ENCODE assay signal across 8 cellular contexts in the genomic region with DNA sequence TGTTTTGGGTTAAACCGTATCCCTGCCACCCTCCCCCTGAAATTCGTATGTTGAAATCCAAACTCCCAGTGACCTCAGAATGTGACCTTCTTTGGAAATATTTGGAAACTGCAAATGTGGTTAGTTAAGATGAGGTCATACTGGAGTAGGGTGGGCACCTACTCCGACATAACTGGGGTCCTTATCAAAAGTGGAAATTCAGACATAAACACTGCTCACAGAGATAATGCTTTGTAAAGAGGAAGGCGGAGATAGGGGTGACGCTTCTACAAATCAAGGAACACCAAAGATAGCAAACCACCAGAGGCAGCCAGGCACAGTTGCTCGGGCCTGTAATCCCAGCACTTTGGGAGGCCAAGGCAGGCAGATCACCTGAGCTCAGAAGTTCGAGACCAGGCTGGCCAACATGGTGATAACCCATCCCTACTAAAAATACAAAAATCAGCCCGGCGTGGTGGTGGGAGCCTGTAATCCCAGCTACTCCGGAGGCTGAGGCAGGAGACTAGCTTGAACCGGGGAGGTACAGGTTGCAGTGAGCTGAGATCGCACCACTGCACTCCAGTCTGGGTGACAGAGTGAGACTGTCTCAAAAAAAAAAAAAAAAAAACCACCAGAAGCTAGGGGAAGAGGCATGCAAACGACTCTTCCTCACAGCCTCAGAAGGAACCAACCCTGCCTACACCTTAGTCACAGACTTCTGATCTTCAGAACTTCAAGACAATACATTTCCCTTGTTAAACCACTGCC. TPM values are rescaled to one million over a fixed set of nuclear protein-coding genes. Genes with fewer than 3 reads are reported as not detected.
DNase-seq lines count a peak whose midpoint lies in the region; ATAC-seq, FAIRE-seq and TF ChIP-seq lines count a peak whose summit lies in the region.

No MANE protein-coding gene starts in this region.

- H3K9me3 ChIP-seq in AG04450 (ENCODE audit: control insufficient read depth, insufficient read depth, low read length) = peaks cover 3% of the 10 kb centered on the region

- TF ChIP-seq CTCF in AG04450 (IDR thresholded peaks at IDR 0.05; ENCODE audit: low read depth, low read length) (no peak), osteocyte (IDR thresholded peaks at IDR 0.05) (no peak), foreskin keratinocyte (conservative IDR thresholded peaks at IDR 0.05) (no peak)

- ATAC-seq in GM19463 (IDR thresholded peaks at IDR 0.05; ENCODE audit: unreplicated experiment) (peak; percentile 51), foreskin keratinocyte (no peak)

- no peaks in the 10 kb centered on the region for H3K9me3 Mint-ChIP-seq in activated T-helper 2 cell treated with anti-CD3 and anti-CD28 coated beads, Interferon-gamma antibody, Interleukin-2, Interleukin-4, amounts not matched to agents 10 μg/mL and 5 μg/mL and 100 μg/mL, durations not matched to agents 14 hours and 24 hours and 36 hours
- peaks cover 3% of the 10 kb centered on the region for H3K9me3 Mint-ChIP-seq in osteocyte (ENCODE audit: unreplicated experiment)

- no peak for FAIRE-seq in HTR-8/SVneo (lab: Jason Lieb, UNC)

- H3K27me3 ChIP-seq in AG04450 (ENCODE audit: control insufficient read depth, insufficient read depth, low read length) (no peaks in the 10 kb centered on the region), foreskin keratinocyte (no peaks in the 10 kb centered on the region)

- intact Hi-C loops in activated T-helper 2 cell treated with anti-CD3 and anti-CD28 coated beads, Interferon-gamma antibody, Interleukin-2, Interleukin-4, amounts not matched to agents 10 μg/mL and 5 μg/mL and 100 μg/mL, durations not matched to agents 14 hours and 24 hours and 36 hours (cut with micrococcal nuclease) = loop anchor here (5.0 kb wide), 1 partner anchor 37 kb away; no protein-coding TSS in a partner anchor

- H3K4me3 Mint-ChIP-seq in activated T-helper 2 cell treated with anti-CD3 and anti-CD28 coated beads, Interferon-gamma antibody, Interleukin-2, Interleukin-4, amounts not matched to agents 10 μg/mL and 5 μg/mL and 100 μg/mL, durations not matched to agents 14 hours and 24 hours and 36 hours (ENCODE audit: low read depth) = no peak overlapping the region
- no peak overlapping the region for H3K4me3 Mint-ChIP-seq in osteocyte (ENCODE audit: unreplicated experiment)

- CTCF ChIA-PET in AG04450 (lab: Charles Lee) = interaction anchor here (0.7 kb wide), 1 partner anchor 9 kb away, joined by 4 read pairs; no protein-coding TSS in a partner anchor

- no peaks in the 10 kb centered on the region for H3K27me3 Mint-ChIP-seq in activated T-helper 2 cell treated with anti-CD3 and anti-CD28 coated beads, Interferon-gamma antibody, Interleukin-2, Interleukin-4, amounts not matched to agents 10 μg/mL and 5 μg/mL and 100 μg/mL, durations not matched to agents 14 hours and 24 hours and 36 hours (ENCODE audit: low read depth)
- H3K27me3 Mint-ChIP-seq in osteocyte (ENCODE audit: unreplicated experiment) = no peaks in the 10 kb centered on the region

- H3K4me1 ChIP-seq in foreskin keratinocyte = peaks cover 15% of the 10 kb centered on the region

- DNase-seq in AG04450 (ENCODE audit: low read depth, low spot score) (peak; percentile 70), HTR-8/SVneo (ENCODE audit: insufficient read length, low spot score) (peak; percentile 39), osteocyte (ENCODE audit: extremely low spot score, unreplicated experiment) (no peak), foreskin keratinocyte (no peak), RPMI8226 (no peak), NCI-H1105 (lab: John Stamatoyannopoulos, UW) (no peak)
- DNase-seq in activated T-helper 2 cell treated with anti-CD3 and anti-CD28 coated beads, Interferon-gamma antibody, Interleukin-2, Interleukin-4, amounts not matched to agents 10 μg/mL and 5 μg/mL and 100 μg/mL, durations not matched to agents 14 hours and 24 hours and 36 hours (ENCODE audit: low spot score) = no peak

- POLR2A ChIA-PET in AG04450 (lab: Yijun Ruan, JAX) = interaction anchor here (0.7 to 1.4 kb wide), 3 partner anchors 13 to 45 kb away, joined by 3 to 6 read pairs (median 4); no protein-coding TSS in a partner anchor

- H3K4me1 Mint-ChIP-seq in activated T-helper 2 cell treated with anti-CD3 and anti-CD28 coated beads, Interferon-gamma antibody, Interleukin-2, Interleukin-4, amounts not matched to agents 10 μg/mL and 5 μg/mL and 100 μg/mL, durations not matched to agents 14 hours and 24 hours and 36 hours (ENCODE audit: low read depth) = peaks cover 33% of the 10 kb centered on the region
- peaks cover 34% of the 10 kb centered on the region for H3K4me1 Mint-ChIP-seq in osteocyte (ENCODE audit: unreplicated experiment)

- H3K27ac Mint-ChIP-seq in activated T-helper 2 cell treated with anti-CD3 and anti-CD28 coated beads, Interferon-gamma antibody, Interleukin-2, Interleukin-4, amounts not matched to agents 10 μg/mL and 5 μg/mL and 100 μg/mL, durations not matched to agents 14 hours and 24 hours and 36 hours = peak overlapping the region; percentile 47
- H3K27ac Mint-ChIP-seq in osteocyte (ENCODE audit: unreplicated experiment) = peak overlapping the region; percentile 20

- no peak overlapping the region for H3K4me3 ChIP-seq in AG04450 (ENCODE audit: low read depth, low read length)

- H3K36me3 Mint-ChIP-seq in activated T-helper 2 cell treated with anti-CD3 and anti-CD28 coated beads, Interferon-gamma antibody, Interleukin-2, Interleukin-4, amounts not matched to agents 10 μg/mL and 5 μg/mL and 100 μg/mL, durations not matched to agents 14 hours and 24 hours and 36 hours (ENCODE audit: low read depth) = peaks cover 2% of the 10 kb centered on the region
- H3K36me3 Mint-ChIP-seq in osteocyte (ENCODE audit: unreplicated experiment) = no peaks in the 10 kb centered on the region

- H3K27ac ChIP-seq in AG04450 (ENCODE audit: low read depth, low read length) (peak overlapping the region; percentile 69), foreskin keratinocyte (no peak overlapping the region)

RNA-seq across cellular contexts. Expression of a gene that starts 51.1 kb away (rescaled TPM):
- polyA plus RNA-seq in AG04450 (2011; rRNA removed) = 62.6 and 74.8 TPM in 2 replicates
- polyA minus RNA-seq in AG04450 (2011; rRNA and poly(A)+ RNA removed) = 163 and 178 TPM in 2 replicates
- total RNA-seq in activated T-helper 2 cell treated with anti-CD3 and anti-CD28 coated beads, Interferon-gamma antibody, Interleukin-2, Interleukin-4, amounts not matched to agents 10 μg/mL and 5 μg/mL and 100 μg/mL, durations not matched to agents 14 hours and 24 hours and 36 hours = 105 and 111 TPM in 2 replicates
- total RNA-seq in osteocyte = 89.9 and 102 TPM in 2 replicates
- 43.6 and 57.5 TPM in 2 replicates for total RNA-seq in foreskin keratinocyte
- 12.9 and 13.7 TPM in 2 replicates for polyA plus RNA-seq in foreskin keratinocyte

Comparison
In these comparisons a context has a peak if more than half of its experiments do, and no peak if none do; other contexts are left out.
1. DNase-seq: peak in AG04450 (single experiment) and HTR-8/SVneo (single experiment); none in activated T-helper 2 cell treated with anti-CD3 and anti-CD28 coated beads, Interferon-gamma antibody, Interleukin-2, Interleukin-4, amounts not matched to agents 10 μg/mL and 5 μg/mL and 100 μg/mL, durations not matched to agents 14 hours and 24 hours and 36 hours (single experiment), osteocyte (single experiment), foreskin keratinocyte (0 of 2), RPMI8226 (single experiment) and NCI-H1105 (single experiment).